Comparison of ENCODE assay signal across 8 cellular contexts in the genomic region with DNA sequence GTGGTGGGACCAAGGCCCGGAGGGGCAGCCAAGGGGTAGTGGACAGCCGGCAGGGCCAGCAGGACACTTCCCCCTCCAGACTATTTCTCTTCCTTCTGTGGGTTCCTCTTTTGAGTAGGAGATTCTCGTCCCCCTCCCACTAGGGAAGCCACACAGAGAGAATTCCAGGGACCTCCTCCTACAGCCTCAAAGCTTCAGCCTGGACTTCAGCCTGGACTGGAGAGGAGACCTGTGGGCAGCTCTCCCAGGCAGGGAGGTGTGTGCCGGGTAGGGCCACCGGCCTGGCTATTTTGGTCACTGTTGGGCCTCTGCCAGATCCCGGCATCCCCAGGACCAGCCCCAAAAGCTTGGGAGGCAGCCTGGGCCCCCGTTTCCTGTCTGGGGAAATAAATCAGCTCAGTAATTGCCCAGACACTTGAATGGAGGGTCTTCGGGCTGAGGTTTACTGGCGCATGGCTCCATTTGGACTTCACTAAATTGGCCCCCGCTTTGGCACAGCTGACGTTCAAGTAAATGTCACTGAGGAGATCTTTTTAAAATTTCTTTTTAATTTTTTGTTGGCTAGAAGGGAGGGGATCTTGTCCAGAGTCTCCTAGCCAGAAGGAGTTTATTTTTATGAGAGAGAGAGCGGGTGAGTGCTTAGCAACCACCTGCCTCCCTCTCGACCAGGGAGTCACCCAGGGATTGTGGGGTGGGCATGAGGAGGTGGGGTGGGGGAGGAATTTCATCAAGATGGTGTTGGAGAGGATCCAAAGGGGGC. TPM values are rescaled to one million over a fixed set of nuclear protein-coding genes. Genes with fewer than 3 reads are reported as not detected.
DNase-seq lines count a peak whose midpoint lies in the region; TF ChIP-seq lines count a peak whose summit lies in the region.

No MANE protein-coding gene starts in this region.

- no peaks in the 10 kb centered on the region for H3K36me3 ChIP-seq in adrenal gland (replicated peaks in 1 of 2)
- peaks cover 0 to 20% (median 0%) of the 10 kb centered on the region in 6 donors for H3K36me3 ChIP-seq in spleen

- no peaks in the 10 kb centered on the region for H3K27me3 ChIP-seq in adrenal gland
- H3K27me3 ChIP-seq in spleen (replicated peaks in 1 of 7) = no peaks in the 10 kb centered on the region

- H3K27ac ChIP-seq in adrenal gland = peak overlapping the region; percentile 75 to 96 (median 91)
- peak overlapping the region; percentile 93 to 100 (median 98) for H3K27ac ChIP-seq in spleen

- H3K4me3 ChIP-seq in adrenal gland (peak overlapping the region; percentile 16 to 69 (median 54)), iPS-18c (ENCODE audit: insufficient read depth, low read depth, low read length) (peak overlapping the region; percentile 55), spleen (peak overlapping the region; percentile 72 to 92 (median 84))

- intact Hi-C loops in adrenal gland (cut with DNase I) (loop anchor here in 1 of 2 donors (5.0 kb wide), 1 partner anchor 63 kb away; no protein-coding TSS in a partner anchor), spleen (cut with DNase I; ENCODE audit: low total_unique reads) (loop anchor here (10.0 kb wide), 1 partner anchor 51 kb away; no protein-coding TSS in a partner anchor)

- TF ChIP-seq POLR2A in adrenal gland (IDR thresholded peaks at IDR 0.05) (peak; percentile 17 to 63), spleen (IDR thresholded peaks at IDR 0.05) (no peak)

- H3K4me1 ChIP-seq in adrenal gland (replicated peaks in 1 of 2) (peaks cover 30 to 52% of the 10 kb centered on the region in 2 donors), spleen (peaks cover 30 to 92% (median 64%) of the 10 kb centered on the region in 6 donors)

- TF ChIP-seq CTCF in adrenal gland (IDR thresholded peaks at IDR 0.05) (no peak), spleen (IDR thresholded peaks at IDR 0.05 in 8 of 11, conservative IDR thresholded peaks at IDR 0.05 in 3 of 11) (peak in 1 of 11 experiments; percentile 10)

- H3K9me3 ChIP-seq in adrenal gland (replicated peaks in 1 of 3) = no peaks in the 10 kb centered on the region
- H3K9me3 ChIP-seq in iPS-18c (ENCODE audit: control insufficient read depth, insufficient read depth, low read length) = no peaks in the 10 kb centered on the region
- no peaks in the 10 kb centered on the region for H3K9me3 ChIP-seq in spleen

- DNase-seq in ELR (ENCODE audit: low read depth) (peak; percentile 42), M059J (ENCODE audit: low read depth) (peak; percentile 57), adrenal gland (peak; percentile 69 to 81 (median 78)), spleen (no peak), GOT3 (lab: John Stamatoyannopoulos, UW) (no peak), NK-92 (lab: John Stamatoyannopoulos, UW; ENCODE audit: unreplicated experiment) (no peak)
- DNase-seq in effector CD8-positive, alpha-beta T cell (lab: John Stamatoyannopoulos, UW) = no peak

- WGBS in adrenal gland, 4 donors = 5 to 10% (median 8%) methylated on average over 10 to 13 of the region's 13 CpGs
- WGBS in spleen, 5 donors = 13 to 18% (median 15%) methylated on average over 11 to 13 of the region's 13 CpGs

RNA-seq across cellular contexts. Expression of gene SLC6A6, which starts 1.4 kb away (rescaled TPM):
- total RNA-seq in M059J (2014; rRNA removed; shearing (Covaris generic)) = 24.6 and 43.3 TPM in 2 replicates
- total RNA-seq in adrenal gland (100 to 1,000 TPM in 3 of 8 donors, 10 to 100 TPM in 5; 71.8 to 197 (median 90.6) TPM), spleen (100 to 1,000 TPM in 6 of 7 donors, 10 to 100 TPM in 1; 75.4 to 150 (median 128) TPM)
- polyA plus RNA-seq in adrenal gland (10 to 100 TPM; 10.6 to 80.8 (median 13.0) TPM), spleen (10 to 100 TPM in 1 of 3 donors, 1 to 10 TPM in 2; 3.4 to 14.2 (median 3.9) TPM)

Comparison
In these comparisons a context has a peak if more than half of its experiments do, and no peak if none do; other contexts are left out.
1. DNase-seq: peak in ELR (single experiment), M059J (single experiment) and adrenal gland (7 of 7); none in spleen (single experiment), GOT3 (single experiment), NK-92 (single experiment) and effector CD8-positive, alpha-beta T cell (single experiment).
2. POLR2A ChIP-seq: peak in adrenal gland (2 of 2); none in spleen (0 of 3).
3. Peak in every context shown above with its lines, with median percentiles within 50 percentile points of each other: H3K4me3 ChIP-seq.